9 cellular contexts compared by ENCODE assay signal in the genomic region with DNA sequence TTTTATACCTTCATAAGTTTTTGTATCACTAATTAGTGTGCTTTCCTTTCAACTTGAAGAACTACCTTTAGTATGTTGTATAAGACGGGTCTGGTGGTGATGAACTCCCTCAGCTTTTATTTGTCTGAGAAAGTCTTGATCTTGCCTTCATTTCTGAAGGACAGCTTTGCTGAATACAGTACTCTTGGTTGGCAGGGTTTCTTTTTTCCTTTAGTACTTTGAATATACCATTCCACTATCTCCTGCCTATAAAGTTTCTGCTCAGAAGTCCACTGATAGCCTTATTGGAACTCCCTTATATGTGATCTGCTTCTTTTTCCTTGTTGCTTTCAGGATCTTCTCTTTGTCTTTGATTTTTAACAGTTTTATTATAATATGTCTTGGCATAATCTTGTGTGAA.
"Had no signal": no experiment of that assay in that cellular context is flagged by ENCODE, and none has a peak within 500 bp of the region (broad histone marks: within the 10 kb centered on the region; RNA-seq: fewer than 3 reads in every experiment).

No MANE protein-coding gene starts in this region.

- H3K36me3 ChIP-seq: HAP-1 had no signal

- H3K9me3 ChIP-seq: HAP-1 had no signal

- H3K4me3 ChIP-seq: GM23248, GM23338, HAP-1 had no signal

- ATAC-seq: GM23338, HCT116 had no signal

- H3K4me1 ChIP-seq: HAP-1 had no signal

- H3K27ac ChIP-seq: GM23248 had no signal

- DNase-seq: GM23248, GOT3, H7, H9, HCEC 1CT, HFFc6 had no signal
